In genomic region chr4:25965629-25966028, GRCh38 we compare ENCODE assay signal across 2 cellular contexts.
TF ChIP-seq lines count a peak whose summit lies in the region.

No MANE protein-coding gene starts in this region.

TF ChIP-seq in WTC11, 78 proteins besides CTCF, POLR2A, EP300 and RAD21:
- TF ChIP-seq TCF7 (CRISPR knock-in tag; IDR thresholded peaks at IDR 0.05; ENCODE audit: low read depth) (no peak), SOX15 (CRISPR knock-in tag; IDR thresholded peaks at IDR 0.05) (no peak), ZNF232 (CRISPR knock-in tag; IDR thresholded peaks at IDR 0.05) (no peak), PREB (CRISPR knock-in tag; IDR thresholded peaks at IDR 0.05; ENCODE audit: borderline replicate concordance) (no peak), ZSCAN18 (CRISPR knock-in tag; IDR thresholded peaks at IDR 0.05) (no peak), FOXP1 (CRISPR knock-in tag; IDR thresholded peaks at IDR 0.05; ENCODE audit: borderline replicate concordance) (no peak), CREM (CRISPR knock-in tag; IDR thresholded peaks at IDR 0.05) (no peak), MXD4 (CRISPR knock-in tag; IDR thresholded peaks at IDR 0.05; ENCODE audit: borderline replicate concordance) (no peak), AR (CRISPR knock-in tag; IDR thresholded peaks at IDR 0.05) (no peak), GTF2I (CRISPR knock-in tag; conservative IDR thresholded peaks at IDR 0.05) (no peak), E2F4 (CRISPR knock-in tag; IDR thresholded peaks at IDR 0.05; ENCODE audit: borderline replicate concordance, low read depth) (no peak)
TF ChIP-seq in WTC11: peak in this region for 0.

TF ChIP-seq in H1, 55 proteins besides CTCF, POLR2A, EP300 and RAD21:
- TF ChIP-seq HDAC2 (IDR thresholded peaks at IDR 0.05; ENCODE audit: borderline replicate concordance in 1 of 2, low read depth in 2 of 2, low read length in 2 of 2) (no peak), CBX8 (IDR thresholded peaks at IDR 0.05; ENCODE audit: borderline replicate concordance, low read depth, low read length) (no peak), CREB1 (IDR thresholded peaks at IDR 0.05) (no peak)
